In the genomic region with DNA sequence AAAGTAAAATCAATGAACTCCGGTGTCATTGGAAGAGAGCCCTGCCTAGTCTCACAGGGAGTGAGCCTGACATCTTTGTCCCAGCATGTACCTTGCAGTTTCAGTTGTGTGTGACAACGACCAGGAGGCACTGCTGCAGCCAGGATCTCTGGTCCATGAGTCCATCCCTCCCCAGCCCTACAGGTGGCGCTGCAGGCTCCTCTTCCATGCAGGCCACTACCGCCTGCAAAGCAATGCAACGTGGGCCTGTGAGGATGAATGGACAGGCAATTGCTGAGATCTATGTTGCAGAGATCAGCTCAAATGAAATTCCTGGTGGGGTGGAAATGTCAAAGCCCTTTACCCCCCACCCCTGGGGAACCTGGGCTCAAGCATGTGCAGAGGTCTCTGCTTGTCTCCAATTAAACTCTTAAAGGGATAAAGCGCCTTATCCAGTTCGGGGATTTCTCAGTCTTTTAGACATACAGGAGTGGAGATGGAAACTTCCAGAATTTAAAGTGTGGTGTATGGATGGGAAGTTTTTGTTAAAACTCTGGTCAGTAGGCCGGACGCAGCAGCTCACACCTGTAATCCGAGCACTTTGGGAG, we compare ENCODE assay signal across 8 cellular contexts. TPM values are rescaled to one million over a fixed set of nuclear protein-coding genes. Genes with fewer than 3 reads are reported as not detected.
DNase-seq lines count a peak whose midpoint lies in the region; ATAC-seq and TF ChIP-seq lines count a peak whose summit lies in the region.

No MANE protein-coding gene starts in this region.

- DNase-seq in DND-41 (peak; percentile 83), GOT3 (lab: John Stamatoyannopoulos, UW) (peak; percentile 39), MV-4-11 (lab: John Stamatoyannopoulos, UW) (peak; percentile 81), T follicular helper cell (ENCODE audit: low read depth) (peak; percentile 58), heart left ventricle (peak; percentile 70 to 89 (median 82)), renal cortical epithelial cell (ENCODE audit: low read depth) (peak; percentile 69)
- peak; percentile 63 for DNase-seq in activated naive CD8-positive, alpha-beta T cell treated with anti-CD3 and anti-CD28 coated beads, Interleukin-2, amount 50 U/mL, for 16 hours (ENCODE audit: low read depth, low spot score)

- H3K27ac ChIP-seq in DND-41 (ENCODE audit: low read length) (no peak overlapping the region), heart left ventricle (no peak overlapping the region)

- no peak overlapping the region for H3K9ac ChIP-seq in DND-41 (ENCODE audit: low read depth, low read length)

- H4K20me1 ChIP-seq in DND-41 (ENCODE audit: insufficient read depth, low read length) = peaks cover 11% of the 10 kb centered on the region

- no peak overlapping the region for H2AFZ ChIP-seq in DND-41 (ENCODE audit: low read depth, low read length)

- H3K4me1 ChIP-seq in DND-41 (ENCODE audit: insufficient read depth, low read length) = no peaks in the 10 kb centered on the region
- H3K4me1 ChIP-seq in heart left ventricle = peaks cover 0 to 23% (median 0%) of the 10 kb centered on the region in 12 donors

- no peak for TF ChIP-seq POLR2A in heart left ventricle (IDR thresholded peaks at IDR 0.05)

- no peak overlapping the region for H3K4me2 ChIP-seq in DND-41 (ENCODE audit: insufficient read depth, low read length)

- no peaks in the 10 kb centered on the region for H3K79me2 ChIP-seq in DND-41 (ENCODE audit: insufficient read depth, low read length)

- no peak overlapping the region for H3K4me3 ChIP-seq in DND-41 (ENCODE audit: low read depth in 1 of 2, low read length in 2 of 2)
- H3K4me3 ChIP-seq in heart left ventricle = no peak overlapping the region

- TF ChIP-seq CTCF in DND-41 (IDR thresholded peaks at IDR 0.05; ENCODE audit: borderline replicate concordance, extremely low read depth, low read length, poor library complexity, severe bottlenecking) (peak; percentile 94), heart left ventricle (IDR thresholded peaks at IDR 0.05) (peak; percentile 76 to 95 (median 86))

- intact Hi-C loops in heart left ventricle (cut with DNase I) = loop anchor here in 6 of 10 donors (2.0 to 10.0 kb wide), 6 partner anchors 67 to 495 kb away; no protein-coding TSS in a partner anchor

- H3K9me3 ChIP-seq in DND-41 (ENCODE audit: insufficient read depth, low read length, severe bottlenecking) (no peaks in the 10 kb centered on the region), heart left ventricle (no peaks in the 10 kb centered on the region)

- 45 to 50% (median 46%) methylated on average over 10 of the region's 10 CpGs for WGBS in heart left ventricle, 4 donors

- H3K36me3 ChIP-seq in DND-41 (ENCODE audit: insufficient read depth, low read length) = peaks cover 19% of the 10 kb centered on the region
- H3K36me3 ChIP-seq in heart left ventricle = peaks cover 0 to 23% (median 14%) of the 10 kb centered on the region in 9 donors

- H3K27me3 ChIP-seq in DND-41 (ENCODE audit: insufficient read depth, low read length, poor library complexity) = no peaks in the 10 kb centered on the region
- H3K27me3 ChIP-seq in heart left ventricle = no peaks in the 10 kb centered on the region

- ATAC-seq in DND-41 (ENCODE audit: insufficient read depth, low read depth) = peak; percentile 89
- ATAC-seq in heart left ventricle = peak; percentile 53 to 87 (median 86)
- no peak for ATAC-seq in GM18907 (IDR thresholded peaks at IDR 0.05; ENCODE audit: unreplicated experiment)

RNA-seq across cellular contexts. Expression of a gene that starts 35.8 kb away (rescaled TPM):
- total RNA-seq in heart left ventricle (100 to 1,000 TPM in 1 of 9 donors, 10 to 100 TPM in 8; 20.6 to 111 (median 36.6) TPM), renal cortical epithelial cell (442 and 590 TPM in 2 replicates)
- 100 to 1,000 TPM in 1 of 2 donors, 10 to 100 TPM in 1; 23.8 to 111 TPM for polyA plus RNA-seq in heart left ventricle

RNA-seq across cellular contexts. Expression of a gene that starts 59.0 kb away (rescaled TPM):
- total RNA-seq in heart left ventricle = 10 to 100 TPM in 6 of 9 donors, 1 to 10 TPM in 3; 5.3 to 44.5 (median 11.6) TPM
- 10 to 100 TPM in 1 of 2 donors, 1 to 10 TPM in 1; 7.8 to 13.4 TPM for polyA plus RNA-seq in heart left ventricle
- total RNA-seq in renal cortical epithelial cell = 4.0 and 14.1 TPM in 2 replicates
